Comparison of ENCODE assay signal across 20 cellular contexts in the genomic region with DNA sequence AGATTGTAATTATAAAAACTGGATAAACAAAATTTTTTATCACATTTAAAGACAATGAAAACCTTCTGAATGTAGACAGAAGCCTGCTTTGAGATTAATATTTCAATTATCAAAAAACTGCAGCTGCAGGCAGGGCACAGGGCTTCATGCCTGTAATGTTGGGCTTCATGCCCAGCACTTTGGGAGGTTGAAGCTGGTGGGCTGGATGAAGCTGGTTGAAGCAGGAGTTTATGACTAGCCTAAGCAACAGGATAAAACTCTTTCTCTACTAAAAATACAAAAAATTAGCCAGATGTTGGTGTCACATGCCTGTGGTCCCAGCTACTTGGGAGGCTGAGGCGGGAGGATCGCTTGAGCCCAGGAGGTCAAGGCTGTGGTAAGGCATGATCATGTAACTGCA.
"Had no signal": no experiment of that assay in that cellular context is flagged by ENCODE, and none has a peak within 500 bp of the region (broad histone marks: within the 10 kb centered on the region; RNA-seq: fewer than 3 reads in every experiment).

No MANE protein-coding gene starts in this region.

- ATAC-seq: gastrocnemius medialis, T-cell had no signal

- H3K27ac ChIP-seq: esophagus muscularis mucosa, gastrocnemius medialis, left ventricle myocardium inferior, thyroid gland had no signal

- H3K27me3 ChIP-seq: esophagus muscularis mucosa, gastrocnemius medialis, thyroid gland had no signal

- DNase-seq: activated B cell treated with CpG ODN at 0.5 μM for 24 hours; activated CD4-positive, alpha-beta memory T cell treated with anti-CD3 and anti-CD28 coated beads for 36 hours; activated CD4-positive, alpha-beta T cell treated with anti-CD3 and anti-CD28 coated beads for 4 hours; activated naive CD4-positive, alpha-beta T cell; activated naive CD8-positive, alpha-beta T cell treated with anti-CD3 and anti-CD28 coated beads for 36 hours; activated T-cell treated with anti-CD3 and anti-CD28 coated beads for 4 hours; amygdala; effector CD8-positive, alpha-beta T cell; gastrocnemius medialis; head of caudate nucleus; kidney glomerular epithelial cell; left ventricle myocardium inferior; mammary epithelial cell; midbrain; nucleus accumbens; stimulated activated CD8-positive, alpha-beta memory T cell treated with anti-CD3 and anti-CD28 coated beads, Interleukin-4, amount 100 ng/mL, for 48 hours; stimulated activated naive CD4-positive, alpha-beta T cell; T-cell; thyroid gland had no signal

- H3K4me1 ChIP-seq: esophagus muscularis mucosa, gastrocnemius medialis, left ventricle myocardium inferior, thyroid gland had no signal

- H3K36me3 ChIP-seq: gastrocnemius medialis, thyroid gland had no signal

- H3K9me3 ChIP-seq: esophagus muscularis mucosa, gastrocnemius medialis, thyroid gland had no signal

- H3K4me3 ChIP-seq: esophagus muscularis mucosa, gastrocnemius medialis, left ventricle myocardium inferior, thyroid gland had no signal
